In the genomic region with DNA sequence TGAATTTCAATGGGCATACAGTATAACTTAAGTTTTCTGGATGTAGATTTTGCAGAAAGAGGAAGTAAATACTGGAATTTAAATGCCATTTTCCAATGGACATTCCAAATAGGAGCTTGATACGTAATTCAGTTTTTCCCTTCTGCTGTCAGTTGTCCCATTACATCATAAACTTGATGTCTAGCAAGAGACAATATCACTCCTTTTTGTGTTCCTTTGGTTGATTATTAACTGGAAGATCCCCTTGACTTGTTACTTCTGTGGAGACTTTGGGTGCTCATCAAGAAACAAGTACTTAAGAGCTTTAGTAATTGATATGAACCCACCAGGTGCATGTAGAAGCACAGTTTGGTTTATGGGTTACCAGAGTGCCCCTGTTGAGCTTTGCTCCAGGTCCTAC, we compare ENCODE assay signal across 1 cellular context.
TF ChIP-seq lines count a peak whose summit lies in the region.

No MANE protein-coding gene starts in this region.

TF ChIP-seq in GM12878, 131 proteins besides CTCF, POLR2A, EP300 and RAD21 (continued from another document):
- TF ChIP-seq, protein P1, sequence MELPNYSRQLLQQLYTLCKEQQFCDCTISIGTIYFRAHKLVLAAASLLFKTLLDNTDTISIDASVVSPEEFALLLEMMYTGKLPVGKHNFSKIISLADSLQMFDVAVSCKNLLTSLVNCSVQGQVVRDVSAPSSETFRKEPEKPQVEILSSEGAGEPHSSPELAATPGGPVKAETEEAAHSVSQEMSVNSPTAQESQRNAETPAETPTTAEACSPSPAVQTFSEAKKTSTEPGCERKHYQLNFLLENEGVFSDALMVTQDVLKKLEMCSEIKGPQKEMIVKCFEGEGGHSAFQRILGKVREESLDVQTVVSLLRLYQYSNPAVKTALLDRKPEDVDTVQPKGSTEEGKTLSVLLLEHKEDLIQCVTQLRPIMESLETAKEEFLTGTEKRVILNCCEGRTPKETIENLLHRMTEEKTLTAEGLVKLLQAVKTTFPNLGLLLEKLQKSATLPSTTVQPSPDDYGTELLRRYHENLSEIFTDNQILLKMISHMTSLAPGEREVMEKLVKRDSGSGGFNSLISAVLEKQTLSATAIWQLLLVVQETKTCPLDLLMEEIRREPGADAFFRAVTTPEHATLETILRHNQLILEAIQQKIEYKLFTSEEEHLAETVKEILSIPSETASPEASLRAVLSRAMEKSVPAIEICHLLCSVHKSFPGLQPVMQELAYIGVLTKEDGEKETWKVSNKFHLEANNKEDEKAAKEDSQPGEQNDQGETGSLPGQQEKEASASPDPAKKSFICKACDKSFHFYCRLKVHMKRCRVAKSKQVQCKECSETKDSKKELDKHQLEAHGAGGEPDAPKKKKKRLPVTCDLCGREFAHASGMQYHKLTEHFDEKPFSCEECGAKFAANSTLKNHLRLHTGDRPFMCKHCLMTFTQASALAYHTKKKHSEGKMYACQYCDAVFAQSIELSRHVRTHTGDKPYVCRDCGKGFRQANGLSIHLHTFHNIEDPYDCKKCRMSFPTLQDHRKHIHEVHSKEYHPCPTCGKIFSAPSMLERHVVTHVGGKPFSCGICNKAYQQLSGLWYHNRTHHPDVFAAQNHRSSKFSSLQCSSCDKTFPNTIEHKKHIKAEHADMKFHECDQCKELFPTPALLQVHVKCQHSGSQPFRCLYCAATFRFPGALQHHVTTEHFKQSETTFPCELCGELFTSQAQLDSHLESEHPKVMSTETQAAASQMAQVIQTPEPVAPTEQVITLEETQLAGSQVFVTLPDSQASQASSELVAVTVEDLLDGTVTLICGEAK (IDR thresholded peaks at IDR 0.05; ENCODE audit: borderline replicate concordance) = no peak
- TF ChIP-seq NFXL1 (IDR thresholded peaks at IDR 0.05; ENCODE audit: borderline replicate concordance) (no peak), CHD1 (IDR thresholded peaks at IDR 0.05; ENCODE audit: low read depth, low read length) (no peak), YY1 (IDR thresholded peaks at IDR 0.05; ENCODE audit: low read depth, low read length) (no peak), ATF7 (IDR thresholded peaks at IDR 0.05; ENCODE audit: low read depth) (peak; percentile 91), SPI1 (IDR thresholded peaks at IDR 0.05; ENCODE audit: borderline replicate concordance, insufficient read depth, low read depth, low read length) (no peak), IRF4 (IDR thresholded peaks at IDR 0.05; ENCODE audit: low read depth, low read length) (no peak), CREB1 (IDR thresholded peaks at IDR 0.05; ENCODE audit: low read depth) (no peak), GATAD2B (conservative IDR thresholded peaks at IDR 0.05; ENCODE audit: low read depth) (0 out of 2 replicates have a peak, but pooled peaks have one; percentile 13), POLR2AphosphoS5 (IDR thresholded peaks at IDR 0.05; ENCODE audit: low read length) (no peak), NR2F1 (conservative IDR thresholded peaks at IDR 0.05) (no peak)
- TF ChIP-seq, protein P2, sequence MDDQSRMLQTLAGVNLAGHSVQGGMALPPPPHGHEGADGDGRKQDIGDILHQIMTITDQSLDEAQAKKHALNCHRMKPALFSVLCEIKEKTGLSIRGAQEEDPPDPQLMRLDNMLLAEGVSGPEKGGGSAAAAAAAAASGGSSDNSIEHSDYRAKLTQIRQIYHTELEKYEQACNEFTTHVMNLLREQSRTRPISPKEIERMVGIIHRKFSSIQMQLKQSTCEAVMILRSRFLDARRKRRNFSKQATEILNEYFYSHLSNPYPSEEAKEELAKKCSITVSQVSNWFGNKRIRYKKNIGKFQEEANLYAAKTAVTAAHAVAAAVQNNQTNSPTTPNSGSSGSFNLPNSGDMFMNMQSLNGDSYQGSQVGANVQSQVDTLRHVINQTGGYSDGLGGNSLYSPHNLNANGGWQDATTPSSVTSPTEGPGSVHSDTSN (IDR thresholded peaks at IDR 0.05; ENCODE audit: insufficient replicate concordance, low read depth, low read length) = no peak
- TF ChIP-seq, protein P3, sequence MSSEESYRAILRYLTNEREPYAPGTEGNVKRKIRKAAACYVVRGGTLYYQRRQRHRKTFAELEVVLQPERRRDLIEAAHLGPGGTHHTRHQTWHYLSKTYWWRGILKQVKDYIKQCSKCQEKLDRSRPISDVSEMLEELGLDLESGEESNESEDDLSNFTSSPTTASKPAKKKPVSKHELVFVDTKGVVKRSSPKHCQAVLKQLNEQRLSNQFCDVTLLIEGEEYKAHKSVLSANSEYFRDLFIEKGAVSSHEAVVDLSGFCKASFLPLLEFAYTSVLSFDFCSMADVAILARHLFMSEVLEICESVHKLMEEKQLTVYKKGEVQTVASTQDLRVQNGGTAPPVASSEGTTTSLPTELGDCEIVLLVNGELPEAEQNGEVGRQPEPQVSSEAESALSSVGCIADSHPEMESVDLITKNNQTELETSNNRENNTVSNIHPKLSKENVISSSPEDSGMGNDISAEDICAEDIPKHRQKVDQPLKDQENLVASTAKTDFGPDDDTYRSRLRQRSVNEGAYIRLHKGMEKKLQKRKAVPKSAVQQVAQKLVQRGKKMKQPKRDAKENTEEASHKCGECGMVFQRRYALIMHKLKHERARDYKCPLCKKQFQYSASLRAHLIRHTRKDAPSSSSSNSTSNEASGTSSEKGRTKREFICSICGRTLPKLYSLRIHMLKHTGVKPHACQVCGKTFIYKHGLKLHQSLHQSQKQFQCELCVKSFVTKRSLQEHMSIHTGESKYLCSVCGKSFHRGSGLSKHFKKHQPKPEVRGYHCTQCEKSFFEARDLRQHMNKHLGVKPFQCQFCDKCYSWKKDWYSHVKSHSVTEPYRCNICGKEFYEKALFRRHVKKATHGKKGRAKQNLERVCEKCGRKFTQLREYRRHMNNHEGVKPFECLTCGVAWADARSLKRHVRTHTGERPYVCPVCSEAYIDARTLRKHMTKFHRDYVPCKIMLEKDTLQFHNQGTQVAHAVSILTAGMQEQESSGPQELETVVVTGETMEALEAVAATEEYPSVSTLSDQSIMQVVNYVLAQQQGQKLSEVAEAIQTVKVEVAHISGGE (CRISPR knock-in tag; IDR thresholded peaks at IDR 0.05) = no peak
- TF ChIP-seq, protein P4, sequence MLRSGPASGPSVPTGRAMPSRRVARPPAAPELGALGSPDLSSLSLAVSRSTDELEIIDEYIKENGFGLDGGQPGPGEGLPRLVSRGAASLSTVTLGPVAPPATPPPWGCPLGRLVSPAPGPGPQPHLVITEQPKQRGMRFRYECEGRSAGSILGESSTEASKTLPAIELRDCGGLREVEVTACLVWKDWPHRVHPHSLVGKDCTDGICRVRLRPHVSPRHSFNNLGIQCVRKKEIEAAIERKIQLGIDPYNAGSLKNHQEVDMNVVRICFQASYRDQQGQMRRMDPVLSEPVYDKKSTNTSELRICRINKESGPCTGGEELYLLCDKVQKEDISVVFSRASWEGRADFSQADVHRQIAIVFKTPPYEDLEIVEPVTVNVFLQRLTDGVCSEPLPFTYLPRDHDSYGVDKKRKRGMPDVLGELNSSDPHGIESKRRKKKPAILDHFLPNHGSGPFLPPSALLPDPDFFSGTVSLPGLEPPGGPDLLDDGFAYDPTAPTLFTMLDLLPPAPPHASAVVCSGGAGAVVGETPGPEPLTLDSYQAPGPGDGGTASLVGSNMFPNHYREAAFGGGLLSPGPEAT (IDR thresholded peaks at IDR 0.05; ENCODE audit: low read depth) = peak; percentile 72
- TF ChIP-seq, protein P5, sequence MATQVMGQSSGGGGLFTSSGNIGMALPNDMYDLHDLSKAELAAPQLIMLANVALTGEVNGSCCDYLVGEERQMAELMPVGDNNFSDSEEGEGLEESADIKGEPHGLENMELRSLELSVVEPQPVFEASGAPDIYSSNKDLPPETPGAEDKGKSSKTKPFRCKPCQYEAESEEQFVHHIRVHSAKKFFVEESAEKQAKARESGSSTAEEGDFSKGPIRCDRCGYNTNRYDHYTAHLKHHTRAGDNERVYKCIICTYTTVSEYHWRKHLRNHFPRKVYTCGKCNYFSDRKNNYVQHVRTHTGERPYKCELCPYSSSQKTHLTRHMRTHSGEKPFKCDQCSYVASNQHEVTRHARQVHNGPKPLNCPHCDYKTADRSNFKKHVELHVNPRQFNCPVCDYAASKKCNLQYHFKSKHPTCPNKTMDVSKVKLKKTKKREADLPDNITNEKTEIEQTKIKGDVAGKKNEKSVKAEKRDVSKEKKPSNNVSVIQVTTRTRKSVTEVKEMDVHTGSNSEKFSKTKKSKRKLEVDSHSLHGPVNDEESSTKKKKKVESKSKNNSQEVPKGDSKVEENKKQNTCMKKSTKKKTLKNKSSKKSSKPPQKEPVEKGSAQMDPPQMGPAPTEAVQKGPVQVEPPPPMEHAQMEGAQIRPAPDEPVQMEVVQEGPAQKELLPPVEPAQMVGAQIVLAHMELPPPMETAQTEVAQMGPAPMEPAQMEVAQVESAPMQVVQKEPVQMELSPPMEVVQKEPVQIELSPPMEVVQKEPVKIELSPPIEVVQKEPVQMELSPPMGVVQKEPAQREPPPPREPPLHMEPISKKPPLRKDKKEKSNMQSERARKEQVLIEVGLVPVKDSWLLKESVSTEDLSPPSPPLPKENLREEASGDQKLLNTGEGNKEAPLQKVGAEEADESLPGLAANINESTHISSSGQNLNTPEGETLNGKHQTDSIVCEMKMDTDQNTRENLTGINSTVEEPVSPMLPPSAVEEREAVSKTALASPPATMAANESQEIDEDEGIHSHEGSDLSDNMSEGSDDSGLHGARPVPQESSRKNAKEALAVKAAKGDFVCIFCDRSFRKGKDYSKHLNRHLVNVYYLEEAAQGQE (IDR thresholded peaks at IDR 0.05; ENCODE audit: low read depth, low read length) = no peak
